1 cellular context compared by ENCODE assay signal in genomic region chr6:118501099-118501498, GRCh38.
TF ChIP-seq lines count a peak whose summit lies in the region.

No MANE protein-coding gene starts in this region.

TF ChIP-seq in IMR-90, 13 proteins besides CTCF, POLR2A, EP300 and RAD21:
- TF ChIP-seq SMC3 (IDR thresholded peaks at IDR 0.05; ENCODE audit: low read depth, low read length) = no peak
- TF ChIP-seq MAFK (IDR thresholded peaks at IDR 0.05; ENCODE audit: low read depth, low read length) = no peak
